15 cellular contexts compared by ENCODE assay signal in genomic region chr5:118561971-118562370, GRCh38.
"Had no signal": no experiment of that assay in that cellular context is flagged by ENCODE, and none has a peak within 500 bp of the region (broad histone marks: within the 10 kb centered on the region; RNA-seq: fewer than 3 reads in every experiment).

No MANE protein-coding gene starts in this region.

- ATAC-seq: psoas muscle; stimulated activated naive B cell treated with anti-CD40 and anti-IgM and Interleukin-4, amounts not matched to agents 10 μg/mL and 1 μg/mL and 100 μg/mL, for 72 hours; stimulated activated naive CD8-positive, alpha-beta T cell treated with anti-CD3 and anti-CD28 coated beads, Interleukin-15, amount 100 ng/mL, for 72 hours; upper lobe of right lung had no signal

- DNase-seq: effector CD4-positive, alpha-beta T cell; endodermal cell; erythroblast; islet precursor cell; mesendoderm; naive B cell; psoas muscle; retina; sigmoid colon; stimulated activated CD4-positive, alpha-beta T cell treated with anti-CD3 and anti-CD28 coated beads, Interleukin-2, amount 100 ng/mL, for 24 hours; stimulated activated CD4-positive, alpha-beta T cell treated with anti-CD3 and anti-CD28 coated beads, Interleukin-4, amount 100 ng/mL, for 4 hours; stimulated activated naive B cell treated with anti-CD40 and anti-IgM and Interleukin-4, amounts not matched to agents 10 μg/mL and 1 μg/mL and 100 μg/mL, for 72 hours; stimulated activated naive CD8-positive, alpha-beta T cell treated with anti-CD3 and anti-CD28 coated beads, Interleukin-15, amount 100 ng/mL, for 72 hours; testis; upper lobe of right lung had no signal
